18 cellular contexts compared by ENCODE assay signal in the genomic region with DNA sequence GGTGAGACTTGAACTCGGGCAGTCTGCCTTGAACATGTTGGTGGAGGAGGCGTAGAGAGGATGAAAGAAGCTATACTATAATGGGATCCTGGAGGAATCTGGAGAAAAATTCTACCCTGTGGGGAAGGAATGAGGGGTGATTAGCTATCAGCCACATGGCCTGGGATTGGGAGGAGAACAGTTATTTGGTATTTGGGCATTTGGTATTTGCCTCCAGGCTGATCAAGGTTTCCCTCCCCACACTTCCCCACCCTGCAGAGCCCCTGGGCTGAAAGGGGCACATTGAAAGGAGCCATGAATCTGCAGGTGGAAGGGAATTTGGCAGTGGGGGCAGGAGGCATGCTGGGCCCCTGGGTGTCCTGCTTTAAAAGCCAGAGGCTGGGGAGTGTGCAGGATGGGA.
DNase-seq lines count a peak whose midpoint lies in the region; ATAC-seq, FAIRE-seq and TF ChIP-seq lines count a peak whose summit lies in the region.
"Had no signal": no experiment of that assay in that cellular context is flagged by ENCODE, and none has a peak within 500 bp of the region (broad histone marks: within the 10 kb centered on the region; RNA-seq: fewer than 3 reads in every experiment).

No MANE protein-coding gene starts in this region.

- no peak overlapping the region for H3K4me3 Mint-ChIP-seq in activated CD4-positive, alpha-beta T cell treated with anti-CD3 and anti-CD28 coated beads, Interleukin-2, amount 10 ng/mL, durations not matched to agents 24 days and 14 days
- no peak overlapping the region for H3K4me3 Mint-ChIP-seq in neural crest cell
- H3K4me3 Mint-ChIP-seq: CD4-positive, alpha-beta T cell had no signal

- intact Hi-C loops in activated CD4-positive, alpha-beta T cell treated with anti-CD3 and anti-CD28 coated beads, Interleukin-2, amount 10 ng/mL, durations not matched to agents 24 days and 14 days (cut with micrococcal nuclease) = no loop called here

- no peak for TF ChIP-seq EP300 in H1 (IDR thresholded peaks at IDR 0.05; ENCODE audit: borderline replicate concordance in 1 of 2, low read depth in 2 of 2, low read length in 2 of 2)

- no peaks in the 10 kb centered on the region for H3K36me3 ChIP-seq in H1 (ENCODE audit: control insufficient read depth in 2 of 4, insufficient read depth in 4 of 4, low read length in 3 of 4)
- H3K36me3 ChIP-seq: HAP-1 had no signal

- no peak for TF ChIP-seq RAD21 in H1 (IDR thresholded peaks at IDR 0.05 in 1 of 2, conservative IDR thresholded peaks at IDR 0.05 in 1 of 2; ENCODE audit: low read depth in 2 of 2, low read length in 2 of 2)

- no peak overlapping the region for H4K5ac ChIP-seq in H1 (ENCODE audit: insufficient read length, low read depth, low read length)

- H3K27me3 ChIP-seq in H1 (replicated peaks in 1 of 4; ENCODE audit: control insufficient read depth in 3 of 4, extremely low read depth in 1 of 4, insufficient read depth in 3 of 4, low read length in 3 of 4) = no peaks in the 10 kb centered on the region

- H4K20me1 ChIP-seq in H1 (replicated peaks in 1 of 2; ENCODE audit: control insufficient read depth in 1 of 2, insufficient read depth in 2 of 2, low read length in 2 of 2) = no peaks in the 10 kb centered on the region

- H2BK15ac ChIP-seq in H1 (ENCODE audit: low read length) = peak overlapping the region; percentile 90; the same call in 1 of the 2 replicates

- no peaks in the 10 kb centered on the region for H3K27me3 Mint-ChIP-seq in activated CD4-positive, alpha-beta T cell treated with anti-CD3 and anti-CD28 coated beads, Interleukin-2, amount 10 ng/mL, durations not matched to agents 24 days and 14 days
- no peaks in the 10 kb centered on the region for H3K27me3 Mint-ChIP-seq in neural crest cell (ENCODE audit: low read depth)
- H3K27me3 Mint-ChIP-seq: CD4-positive, alpha-beta T cell had no signal

- no peak overlapping the region for H3K4me2 ChIP-seq in H1 (ENCODE audit: insufficient read depth in 1 of 2, low read depth in 2 of 2, low read length in 2 of 2)
- H3K4me2 ChIP-seq: A549 had no signal

- no peak overlapping the region for H4K8ac ChIP-seq in H1 (ENCODE audit: extremely low read depth, insufficient read depth, low read length)

- H3K9ac ChIP-seq in H1 (replicated peaks in 1 of 4; ENCODE audit: extremely low read depth in 1 of 4, low read depth in 3 of 4, low read length in 3 of 4) = no peak overlapping the region

- no peaks in the 10 kb centered on the region for H3K23me2 ChIP-seq in H1 (ENCODE audit: low read depth, low read length)

- TF ChIP-seq POLR2A in H1 (IDR thresholded peaks at IDR 0.05; ENCODE audit: control extremely low read depth in 1 of 2, low read depth in 2 of 2, low read length in 2 of 2) = no peak

- H3K18ac ChIP-seq in H1 (ENCODE audit: extremely low read depth, low read length) = no peak overlapping the region

- H3K14ac ChIP-seq in H1 (ENCODE audit: insufficient read length) = no peak overlapping the region

- no peak overlapping the region for H3K27ac Mint-ChIP-seq in activated CD4-positive, alpha-beta T cell treated with anti-CD3 and anti-CD28 coated beads, Interleukin-2, amount 10 ng/mL, durations not matched to agents 24 days and 14 days
- peak overlapping the region; percentile 4 for H3K27ac Mint-ChIP-seq in neural crest cell (ENCODE audit: unreplicated experiment)
- H3K27ac Mint-ChIP-seq: CD4-positive, alpha-beta T cell had no signal

- H2AFZ ChIP-seq in H1 (ENCODE audit: low read length) = no peak overlapping the region

- H3K23ac ChIP-seq in H1 (ENCODE audit: insufficient read length) = no peak overlapping the region

- no peak for FAIRE-seq in H1 (lab: Jason Lieb, UNC)
- FAIRE-seq: A549, D721Med, GM12892 had no signal

- peak overlapping the region; percentile 26; the same call in 1 of the 2 replicates for H2BK20ac ChIP-seq in H1 (ENCODE audit: low read length)

- no peaks in the 10 kb centered on the region for H3K79me1 ChIP-seq in H1 (ENCODE audit: low read depth, low read length)

- no peak overlapping the region for H4K91ac ChIP-seq in H1 (replicated peaks; ENCODE audit: insufficient read length, low read length)

- H3K4me1 ChIP-seq in H1 (replicated peaks in 1 of 4; ENCODE audit: control insufficient read depth in 3 of 4, insufficient read depth in 4 of 4, low read length in 3 of 4) = peaks cover 0 to 3% (median 1%) of the 10 kb centered on the region in 4 experiments; a peak in 1 of 7 replicates
- H3K4me1 ChIP-seq: A549, Caco-2, HAP-1 had no signal

- no peak overlapping the region; the same call in 1 of the 2 replicates for H2BK12ac ChIP-seq in H1 (ENCODE audit: low read depth, low read length)

- no peak for ATAC-seq in GM19452 (IDR thresholded peaks at IDR 0.05; ENCODE audit: unreplicated experiment)
- no peak for ATAC-seq in GM18498 (IDR thresholded peaks at IDR 0.05; ENCODE audit: unreplicated experiment)
- ATAC-seq: A549 had no signal

- DNase-seq in activated CD4-positive, alpha-beta T cell treated with anti-CD3 and anti-CD28 coated beads, Interleukin-2, amount 10 ng/mL, durations not matched to agents 24 days and 14 days = peak; percentile 8
- DNase-seq in activated CD4-positive, alpha-beta T cell treated with anti-CD3 and anti-CD28 coated beads for 1 hour = no peak
- DNase-seq in H1 (ENCODE audit: low read depth in 1 of 2, low spot score in 2 of 2) = peak in 1 of 2 experiments; percentile 19
- no peak for DNase-seq in neural crest cell (ENCODE audit: low read depth, low spot score)
- DNase-seq in germinal center (ENCODE audit: low spot score) = no peak
- DNase-seq: AML-193; Caco-2; CD4-positive, alpha-beta T cell; GDM1; GOT3 had no signal

- no peaks in the 10 kb centered on the region for H3K4me1 Mint-ChIP-seq in activated CD4-positive, alpha-beta T cell treated with anti-CD3 and anti-CD28 coated beads, Interleukin-2, amount 10 ng/mL, durations not matched to agents 24 days and 14 days
- no peaks in the 10 kb centered on the region for H3K4me1 Mint-ChIP-seq in neural crest cell

- H3K56ac ChIP-seq in H1 (replicated peaks; ENCODE audit: insufficient read length, low read depth, low read length) = no peak overlapping the region

- no peak overlapping the region for H2BK5ac ChIP-seq in H1 (ENCODE audit: low read depth, low read length)

- CTCF ChIA-PET in H1 (lab: Charles Lee; ENCODE audit: partially characterized antibody) = no interaction called here

- H2BK120ac ChIP-seq in H1 (replicated peaks; ENCODE audit: low read depth, low read length) = no peak overlapping the region

- H3K27ac ChIP-seq in H1 (ENCODE audit: low read depth, low read length) = no peak overlapping the region
- H3K27ac ChIP-seq: 22Rv1, A549, C4-2B had no signal

- TF ChIP-seq CTCF in H1 (IDR thresholded peaks at IDR 0.05; ENCODE audit: control extremely low read depth in 1 of 3, insufficient read depth in 1 of 3, low read depth in 1 of 3, low read length in 3 of 3) = no peak
- no peak for TF ChIP-seq CTCF in neural crest cell (conservative IDR thresholded peaks at IDR 0.05)

- H3K9me3 ChIP-seq in H1 (ENCODE audit: insufficient read depth in 2 of 2, low read depth in 1 of 2, low read length in 1 of 2) = no peaks in the 10 kb centered on the region
- H3K9me3 ChIP-seq: A549, Caco-2, HAP-1 had no signal

- no peaks in the 10 kb centered on the region for H3K36me3 Mint-ChIP-seq in activated CD4-positive, alpha-beta T cell treated with anti-CD3 and anti-CD28 coated beads, Interleukin-2, amount 10 ng/mL, durations not matched to agents 24 days and 14 days (ENCODE audit: low read depth)
- H3K36me3 Mint-ChIP-seq in neural crest cell (ENCODE audit: low read depth) = no peaks in the 10 kb centered on the region

- H3K9me3 Mint-ChIP-seq in activated CD4-positive, alpha-beta T cell treated with anti-CD3 and anti-CD28 coated beads, Interleukin-2, amount 10 ng/mL, durations not matched to agents 24 days and 14 days = no peaks in the 10 kb centered on the region
- H3K9me3 Mint-ChIP-seq in neural crest cell = no peaks in the 10 kb centered on the region

- 90% methylated on average over 2 of the region's 2 CpGs; no CpG with 5 or more reads in 1 of the 2 experiments for WGBS in H1 (ENCODE audit: extremely low coverage in 1 of 2, insufficient coverage in 1 of 2, insufficient read length in 1 of 2, insufficient replicate concordance in 2 of 2, low coverage in 1 of 2, low lambda C conversion rate in 2 of 2, missing lambda C conversion rate in 1 of 2), 2 experiments

- H3K4ac ChIP-seq in H1 (replicated peaks; ENCODE audit: insufficient read length, low read depth, low read length) = no peak overlapping the region

- H2AK5ac ChIP-seq in H1 (ENCODE audit: low read depth, low read length) = no peak overlapping the region

- H3K4me3 ChIP-seq in H1 (ENCODE audit: extremely low read depth in 1 of 4, insufficient read depth in 2 of 4, low read depth in 3 of 4, low read length in 4 of 4) = no peak overlapping the region
- H3K4me3 ChIP-seq: A549, HAP-1 had no signal

- H3K79me2 ChIP-seq in H1 (ENCODE audit: control insufficient read depth in 1 of 2, insufficient read depth in 2 of 2, low read length in 2 of 2) = no peaks in the 10 kb centered on the region

- POLR2A ChIA-PET in H1 (lab: Charles Lee; ENCODE audit: partially characterized antibody) = no interaction called here

TF ChIP-seq in H1, 55 proteins besides CTCF, POLR2A, EP300 and RAD21:
- no peak for TF ChIP-seq EGR1 (IDR thresholded peaks at IDR 0.05; ENCODE audit: borderline replicate concordance, low read depth, low read length)
